Comparison of ENCODE assay signal across 1 cellular context in genomic region chr19:18647807-18648206, GRCh38.
TF ChIP-seq lines count a peak whose summit lies in the region.

No MANE protein-coding gene starts in this region.

TF ChIP-seq in WTC11, 78 proteins besides CTCF, POLR2A, EP300 and RAD21 (continued from another document):
- no peak for TF ChIP-seq ZMAT4 (CRISPR knock-in tag; IDR thresholded peaks at IDR 0.05)
- no peak for TF ChIP-seq ZNF396 (CRISPR knock-in tag; IDR thresholded peaks at IDR 0.05; ENCODE audit: borderline replicate concordance)
- no peak for TF ChIP-seq MLX (CRISPR knock-in tag; IDR thresholded peaks at IDR 0.05)
